Comparison of ENCODE assay signal across 14 cellular contexts in genomic region chr17:27322690-27323508, GRCh38. TPM values are rescaled to one million over a fixed set of nuclear protein-coding genes. Genes with fewer than 3 reads are reported as not detected.
DNase-seq lines count a peak whose midpoint lies in the region; ATAC-seq, FAIRE-seq and TF ChIP-seq lines count a peak whose summit lies in the region.
"Had no signal": no experiment of that assay in that cellular context is flagged by ENCODE, and none has a peak within 500 bp of the region (broad histone marks: within the 10 kb centered on the region; RNA-seq: fewer than 3 reads in every experiment).

No MANE protein-coding gene starts in this region.

- no peak overlapping the region for H3K4me3 Mint-ChIP-seq in activated T-helper 17 cell treated with anti-CD3 and anti-CD28 coated beads, Interleukin-2, amount 50 U/mL, for 72 hours
- H3K4me3 Mint-ChIP-seq: naive thymus-derived CD4-positive, alpha-beta T cell had no signal

- H3K9me3 ChIP-seq in HEK293 (ENCODE audit: control insufficient read depth, insufficient read depth, low read depth, low read length) (no peaks in the 10 kb centered on the region), kidney (ENCODE audit: control insufficient read depth in 1 of 2, low read length in 2 of 2) (no peaks in the 10 kb centered on the region), stomach smooth muscle (ENCODE audit: control insufficient read depth in 2 of 2, low read length in 2 of 2) (no peaks in the 10 kb centered on the region)

- CTCF ChIA-PET in HEK293 (lab: Yijun Ruan, JAX): interaction anchor here (0.8 to 4.3 kb wide), 3 partner anchors 9 to 86 kb away, joined by 3 to 17 read pairs (median 3); no protein-coding TSS in a partner anchor

- DNase-seq in kidney (no peak), DMS153 (lab: John Stamatoyannopoulos, UW) (no peak), NCI-H510A treated with DMSO at 0.1 percent for 48 hours (lab: John Stamatoyannopoulos, UW) (no peak)
- no peak for DNase-seq in activated CD4-positive, CD25-positive, alpha-beta regulatory T cell (lab: John Stamatoyannopoulos, UW)
- DNase-seq: activated CD4-positive, alpha-beta T cell treated with anti-CD3 and anti-CD28 coated beads, Interleukin-2, amount 50 U/mL, for 1 hour; cerebellar nuclear complex; GOT3; naive thymus-derived CD4-positive, alpha-beta T cell; NCI-H1092 treated with DMSO at 0.1 percent for 48 hours; SIG-M5; T-helper 9 cell had no signal

- peak overlapping the region; percentile 51 for H3K27ac Mint-ChIP-seq in activated T-helper 17 cell treated with anti-CD3 and anti-CD28 coated beads, Interleukin-2, amount 50 U/mL, for 72 hours

- FAIRE-seq in kidney (lab: Jason Lieb, UNC): no peak

- intact Hi-C loops in kidney (cut with DNase I): no loop called here

- no peak overlapping the region for H3K27ac ChIP-seq in HEK293 (ENCODE audit: extremely low read depth, low read depth, low read length)
- H3K27ac ChIP-seq in kidney (ENCODE audit: low read depth in 2 of 2, low read length in 2 of 2): peak overlapping the region; percentile 15 to 58
- peak overlapping the region; percentile 46 for H3K27ac ChIP-seq in stomach smooth muscle (ENCODE audit: low read length)

- no peak for ATAC-seq in activated T-helper 17 cell treated with anti-CD3 and anti-CD28 coated beads, Interleukin-2, amount 50 U/mL, for 72 hours (replicated peaks)
- ATAC-seq: naive thymus-derived CD4-positive, alpha-beta T cell had no signal

- H3K36me3 Mint-ChIP-seq in activated T-helper 17 cell treated with anti-CD3 and anti-CD28 coated beads, Interleukin-2, amount 50 U/mL, for 72 hours (ENCODE audit: low read depth): peaks cover 18% of the 10 kb centered on the region

- H3K9ac ChIP-seq in kidney (ENCODE audit: low read length in 2 of 2) (no peak overlapping the region), stomach smooth muscle (ENCODE audit: low read length in 2 of 2) (no peak overlapping the region)

- H3K36me3 ChIP-seq in HEK293 (ENCODE audit: control insufficient read depth in 2 of 2, insufficient read depth in 1 of 2, low read length in 2 of 2) (peaks cover 4 to 19% of the 10 kb centered on the region in 2 experiments; a peak in 2 of 3 replicates), kidney (ENCODE audit: control insufficient read depth in 1 of 2, insufficient read depth in 2 of 2, low read length in 2 of 2) (no peaks in the 10 kb centered on the region), stomach smooth muscle (ENCODE audit: control insufficient read depth in 2 of 2, insufficient read depth in 2 of 2, low read length in 2 of 2) (peaks cover 0 to 7% of the 10 kb centered on the region in 2 donors)

- H3K4me1 Mint-ChIP-seq in activated T-helper 17 cell treated with anti-CD3 and anti-CD28 coated beads, Interleukin-2, amount 50 U/mL, for 72 hours: peaks cover 5% of the 10 kb centered on the region

- no peaks in the 10 kb centered on the region for H3K9me3 Mint-ChIP-seq in activated T-helper 17 cell treated with anti-CD3 and anti-CD28 coated beads, Interleukin-2, amount 50 U/mL, for 72 hours
- H3K9me3 Mint-ChIP-seq: naive thymus-derived CD4-positive, alpha-beta T cell had no signal

- POLR2A ChIA-PET in HEK293 (lab: Yijun Ruan, JAX): interaction anchor here (0.9 to 1.8 kb wide), 3 partner anchors 8 to 16 kb away, joined by 3 to 7 read pairs (median 4); no protein-coding TSS in a partner anchor

- TF ChIP-seq CTCF in HEK293 (tag by site-specific recombination; IDR thresholded peaks at IDR 0.05) (no peak), kidney (IDR thresholded peaks at IDR 0.05; ENCODE audit: borderline replicate concordance, extremely low read depth, insufficient read depth) (no peak)

- no peaks in the 10 kb centered on the region for H3K27me3 Mint-ChIP-seq in activated T-helper 17 cell treated with anti-CD3 and anti-CD28 coated beads, Interleukin-2, amount 50 U/mL, for 72 hours

- H3K4me3 ChIP-seq in HEK293 (ENCODE audit: low read depth, low read length) (no peak overlapping the region), kidney (ENCODE audit: low read length in 2 of 2) (no peak overlapping the region), stomach smooth muscle (ENCODE audit: low read length in 2 of 2) (no peak overlapping the region)

- H3K27me3 ChIP-seq in stomach smooth muscle (ENCODE audit: control insufficient read depth in 1 of 2, insufficient read depth in 2 of 2, low read length in 2 of 2): no peaks in the 10 kb centered on the region

- H3K4me1 ChIP-seq in HEK293 (ENCODE audit: control insufficient read depth, insufficient read depth, low read length): peaks cover 3% of the 10 kb centered on the region; the same call in 1 of the 2 replicates
- peaks cover 20 to 23% of the 10 kb centered on the region in 2 donors for H3K4me1 ChIP-seq in kidney (ENCODE audit: control insufficient read depth in 1 of 2, insufficient read depth in 1 of 2, low read depth in 1 of 2, low read length in 2 of 2)
- peaks cover 41% of the 10 kb centered on the region for H3K4me1 ChIP-seq in stomach smooth muscle (ENCODE audit: control insufficient read depth, insufficient read depth, low read length)

TF ChIP-seq in HEK293, 187 proteins besides CTCF, POLR2A, EP300 and RAD21:
- no peak for TF ChIP-seq ZIC2 (tag by site-specific recombination; IDR thresholded peaks at IDR 0.05)
- peak; percentile 91 for TF ChIP-seq ZNF121 (tag by site-specific recombination; IDR thresholded peaks at IDR 0.05)
- peak; percentile 82; the same call in 1 of the 2 replicates for TF ChIP-seq ZNF768 (tag by site-specific recombination; IDR thresholded peaks at IDR 0.05)

RNA-seq across cellular contexts. Expression of gene WSB1, which starts 29.0 kb away (rescaled TPM):
- 100 to 1,000 TPM; 118 to 403 TPM for total RNA-seq in activated T-helper 17 cell treated with anti-CD3 and anti-CD28 coated beads, Interleukin-2, amount 50 U/mL, for 72 hours
- 195 TPM for total RNA-seq in kidney
- 59.8 TPM for polyA plus RNA-seq in kidney (ENCODE audit: insufficient read depth, low read depth, low replicate concordance)
